Comparison of ENCODE assay signal across 9 cellular contexts in the genomic region with DNA sequence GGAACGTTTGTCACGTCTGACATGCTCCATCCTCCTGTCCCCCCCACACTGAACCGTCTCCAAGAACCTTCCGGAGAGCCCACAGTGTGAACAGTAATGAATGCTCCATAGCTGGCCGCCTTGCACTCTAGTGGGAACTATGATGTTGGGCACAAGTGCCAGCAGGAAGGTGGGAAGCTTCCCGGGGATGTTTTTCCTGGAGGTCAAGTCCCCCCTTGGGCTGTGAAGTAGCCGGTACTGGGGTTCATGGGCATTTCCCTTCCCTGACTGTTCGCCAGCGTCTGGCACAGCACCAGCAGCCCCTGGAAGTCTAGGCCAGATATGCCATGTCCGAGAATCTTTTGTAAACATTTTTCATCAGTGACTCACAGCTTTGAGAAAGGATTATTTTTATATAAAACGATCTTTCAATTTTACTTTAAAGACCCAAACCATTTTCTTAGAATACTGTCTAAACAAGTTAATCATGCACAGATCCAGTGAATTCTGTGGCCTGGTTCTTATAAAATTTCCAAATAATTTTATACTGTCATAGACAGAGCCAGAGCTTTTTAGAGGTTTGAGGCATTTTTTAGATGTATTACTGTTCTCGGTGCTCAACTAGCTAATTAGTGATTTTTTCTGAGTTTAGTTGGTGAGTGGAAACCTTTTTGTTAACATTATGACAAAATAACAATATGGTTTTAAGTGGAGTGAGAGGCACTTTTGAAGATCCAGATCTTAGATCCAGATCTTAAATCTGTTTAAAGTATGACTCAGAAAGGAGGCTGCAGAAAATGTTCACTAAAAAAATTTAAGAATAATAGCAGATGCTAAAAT. TPM values are rescaled to one million over a fixed set of nuclear protein-coding genes. Genes with fewer than 3 reads are reported as not detected.
DNase-seq lines count a peak whose midpoint lies in the region; TF ChIP-seq lines count a peak whose summit lies in the region.
"Had no signal": no experiment of that assay in that cellular context is flagged by ENCODE, and none has a peak within 500 bp of the region (broad histone marks: within the 10 kb centered on the region; RNA-seq: fewer than 3 reads in every experiment).

No MANE protein-coding gene starts in this region.

- TF ChIP-seq EP300 in suprapubic skin (IDR thresholded peaks at IDR 0.05) = no peak

- H3K4me1 ChIP-seq in suprapubic skin = peaks cover 75% of the 10 kb centered on the region
- no peaks in the 10 kb centered on the region for H3K4me1 ChIP-seq in effector memory CD4-positive, alpha-beta T cell (ENCODE audit: control insufficient read depth, insufficient read depth, low read length, poor library complexity, severe bottlenecking)

- no peaks in the 10 kb centered on the region for H3K27me3 ChIP-seq in suprapubic skin
- H3K27me3 ChIP-seq in effector memory CD4-positive, alpha-beta T cell (replicated peaks; ENCODE audit: control insufficient read depth, insufficient read depth, low read length, poor library complexity, severe bottlenecking) = no peaks in the 10 kb centered on the region

- 40% methylated on average over 12 of the region's 12 CpGs for WGBS in suprapubic skin

- H3K27ac ChIP-seq in suprapubic skin = peak overlapping the region; percentile 91
- H3K27ac ChIP-seq in effector memory CD4-positive, alpha-beta T cell (ENCODE audit: insufficient read depth, low read length, poor library complexity, severe bottlenecking) = no peak overlapping the region

- H3K4me3 ChIP-seq in cardiac fibroblast (replicated peaks in 1 of 2; ENCODE audit: low read depth in 2 of 2, low read length in 2 of 2) (peak overlapping the region in 1 of 2 donors; percentile 36), suprapubic skin (peak overlapping the region; percentile 28)
- no peak overlapping the region for H3K4me3 ChIP-seq in effector memory CD4-positive, alpha-beta T cell (ENCODE audit: insufficient read depth, low read depth, low read length, poor library complexity, severe bottlenecking)

- no peaks in the 10 kb centered on the region for H3K36me3 ChIP-seq in suprapubic skin
- no peaks in the 10 kb centered on the region for H3K36me3 ChIP-seq in effector memory CD4-positive, alpha-beta T cell (ENCODE audit: control insufficient read depth, insufficient read depth, low read length)

- TF ChIP-seq POLR2A in suprapubic skin (IDR thresholded peaks at IDR 0.05) = no peak

- H3K9me3 ChIP-seq in suprapubic skin = no peaks in the 10 kb centered on the region
- H3K9me3 ChIP-seq in effector memory CD4-positive, alpha-beta T cell (ENCODE audit: control insufficient read depth, low read length) = no peaks in the 10 kb centered on the region

- TF ChIP-seq CTCF in cardiac fibroblast (IDR thresholded peaks at IDR 0.05; ENCODE audit: low read depth, low read length) (no peak), suprapubic skin (IDR thresholded peaks at IDR 0.05) (no peak)

- peak; percentile 87 for DNase-seq in HT1080 (ENCODE audit: low read depth)
- peak; percentile 85 to 89 for DNase-seq in cardiac fibroblast (ENCODE audit: low read depth in 2 of 2)
- peak; percentile 81 for DNase-seq in kidney tubule cell (ENCODE audit: low spot score)
- DNase-seq in suprapubic skin (ENCODE audit: low spot score in 2 of 2) = peak in 1 of 2 donors; percentile 63
- DNase-seq in D341Med (ENCODE audit: low spot score) = no peak
- no peak for DNase-seq in effector memory CD4-positive, alpha-beta T cell
- DNase-seq in retina = no peak
- DNase-seq in DMS53 treated with DMSO at 0.1 percent for 48 hours (lab: John Stamatoyannopoulos, UW; ENCODE audit: unreplicated experiment) = no peak
- DNase-seq: activated naive CD8-positive, alpha-beta T cell treated with anti-CD3 and anti-CD28 coated beads, Interleukin-2, amount 10 ng/mL, durations not matched to agents 7 days and 5 days had no signal

RNA-seq across cellular contexts. Expression of a gene that starts 11.6 kb away (rescaled TPM):
- 35.7 and 41.5 TPM in 2 replicates for total RNA-seq in HT1080 (2014; rRNA removed; shearing (Covaris generic))
- polyA plus RNA-seq in HT1080 (2015; cell fraction: cytosol; rRNA removed) = 59.4 and 67.7 TPM in 2 replicates
- 109 and 120 TPM in 2 replicates for polyA plus RNA-seq in HT1080 (2015; cell fraction: nucleus; rRNA removed)
- total RNA-seq in suprapubic skin = 10 to 100 TPM; 31.3 to 40.4 (median 34.8) TPM

RNA-seq across cellular contexts. Expression of a gene that starts 49.9 kb away (rescaled TPM):
- not detected in 2 replicates for total RNA-seq in HT1080 (2014; rRNA removed; shearing (Covaris generic))
- not detected in 2 replicates for polyA plus RNA-seq in HT1080 (2015; cell fraction: cytosol; rRNA removed)
- not detected in 2 replicates for polyA plus RNA-seq in HT1080 (2015; cell fraction: nucleus; rRNA removed)
- total RNA-seq in suprapubic skin = not detected
- total RNA-seq: activated naive CD8-positive, alpha-beta T cell treated with anti-CD3 and anti-CD28 coated beads, Interleukin-2, amount 10 ng/mL, durations not matched to agents 7 days and 5 days had no signal

Comparison
In these comparisons a context has a peak if more than half of its experiments do, and no peak if none do; other contexts are left out.
1. DNase-seq: peak in HT1080 (single experiment), cardiac fibroblast (2 of 2) and kidney tubule cell (single experiment); none in D341Med (single experiment), effector memory CD4-positive, alpha-beta T cell (0 of 3), retina (single experiment) and DMS53 treated with DMSO at 0.1 percent for 48 hours (single experiment).